In genomic region chr4:98267498-98267897, GRCh38 we compare ENCODE assay signal across 1 cellular context.
A peak's percentile ranks its signal among the peaks of the same experiment; 100 is the strongest.
TF ChIP-seq lines count a peak whose summit lies in the region.

No MANE protein-coding gene starts in this region.

TF ChIP-seq in K562, 482 proteins besides CTCF, POLR2A, EP300 and RAD21:
- no peak for TF ChIP-seq ZNF212 (CRISPR knock-in tag; IDR thresholded peaks at IDR 0.05)
- TF ChIP-seq DACH1 (IDR thresholded peaks at IDR 0.05; ENCODE audit: partially characterized antibody): no peak
- TF ChIP-seq IRF9 (tag; IDR thresholded peaks at IDR 0.05): no peak
- TF ChIP-seq ZNF146 (CRISPR knock-in tag; IDR thresholded peaks at IDR 0.05; ENCODE audit: unreplicated experiment): peak; percentile 53
- no peak for TF ChIP-seq HDAC2 (IDR thresholded peaks at IDR 0.05)
- no peak for TF ChIP-seq TEAD1 (CRISPR knock-in tag; IDR thresholded peaks at IDR 0.05)
- TF ChIP-seq ZFP30 (CRISPR knock-in tag; IDR thresholded peaks at IDR 0.05; ENCODE audit: borderline replicate concordance): no peak
- no peak for TF ChIP-seq POLR3A (IDR thresholded peaks at IDR 0.05; ENCODE audit: borderline replicate concordance, extremely low read depth, insufficient read depth, insufficient read length)
- TF ChIP-seq ZNF140 (CRISPR knock-in tag; IDR thresholded peaks at IDR 0.05): no peak
- TF ChIP-seq ASH1L (IDR thresholded peaks at IDR 0.05; ENCODE audit: borderline replicate concordance, low read depth, partially characterized antibody): no peak
- no peak for TF ChIP-seq ZNF583 (CRISPR knock-in tag; IDR thresholded peaks at IDR 0.05)
- TF ChIP-seq BHLHE40 (IDR thresholded peaks at IDR 0.05; ENCODE audit: low read length): no peak
- no peak for TF ChIP-seq POLR3G (IDR thresholded peaks at IDR 0.05; ENCODE audit: extremely low read depth, insufficient read length, insufficient replicate concordance)
- peak; percentile 39 for TF ChIP-seq RBM25 (IDR thresholded peaks at IDR 0.05; ENCODE audit: low read depth, low read length, severe bottlenecking)
- TF ChIP-seq HMGXB4 (CRISPR knock-in tag; IDR thresholded peaks at IDR 0.05): no peak
- TF ChIP-seq PML (IDR thresholded peaks at IDR 0.05; ENCODE audit: low read length): no peak
- no peak for TF ChIP-seq NR2C1 (IDR thresholded peaks at IDR 0.05)
- no peak for TF ChIP-seq NR2C1 (tag; IDR thresholded peaks at IDR 0.05)
